In the genomic region with DNA sequence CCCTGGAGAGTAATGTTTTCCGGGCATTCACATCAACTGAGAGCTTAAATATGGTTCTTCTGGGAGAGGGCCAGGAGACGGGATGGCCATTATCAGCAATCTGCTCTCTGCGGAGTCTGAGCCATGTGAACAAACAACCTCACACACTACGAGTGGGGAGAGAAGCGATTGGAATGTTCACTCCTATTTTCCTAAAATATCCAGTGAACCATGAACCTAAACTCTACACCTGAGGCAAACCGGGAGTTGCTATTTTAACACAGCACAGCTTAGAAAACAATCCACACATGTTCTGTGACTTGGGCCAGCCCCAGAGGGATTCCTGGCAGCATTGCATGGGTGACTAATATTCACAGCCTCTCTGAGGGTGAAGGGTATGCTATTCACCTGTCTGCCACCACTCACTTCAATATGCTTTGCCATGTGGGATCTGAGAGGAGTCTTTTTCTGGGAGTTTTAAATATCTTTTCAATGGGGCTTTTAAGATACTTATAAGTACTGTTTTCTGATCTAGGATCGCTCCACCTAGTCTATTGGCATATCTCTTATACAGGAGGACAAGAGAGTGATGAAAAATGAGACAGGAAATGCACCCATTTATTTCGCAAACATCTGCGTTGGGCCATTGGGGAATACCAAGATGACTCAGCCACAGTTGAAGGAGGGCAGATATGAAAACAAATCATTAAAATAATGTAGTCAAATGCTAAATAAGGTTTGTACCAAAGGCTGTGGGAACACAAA, we compare ENCODE assay signal across 9 cellular contexts.
DNase-seq lines count a peak whose midpoint lies in the region; ATAC-seq, FAIRE-seq and TF ChIP-seq lines count a peak whose summit lies in the region.
"Had no signal": no experiment of that assay in that cellular context is flagged by ENCODE, and none has a peak within 500 bp of the region (broad histone marks: within the 10 kb centered on the region; RNA-seq: fewer than 3 reads in every experiment).

No MANE protein-coding gene starts in this region.

- H3K36me3 ChIP-seq in kidney (ENCODE audit: control insufficient read depth in 1 of 2, insufficient read depth in 2 of 2, low read length in 2 of 2) (no peaks in the 10 kb centered on the region), aorta (ENCODE audit: control insufficient read depth in 1 of 2, insufficient read depth in 2 of 2, low read length in 1 of 2) (no peaks in the 10 kb centered on the region), MM.1S (replicated peaks; ENCODE audit: insufficient read depth, low read length) (no peaks in the 10 kb centered on the region)

- H3F3A ChIP-seq in MM.1S (ENCODE audit: insufficient read depth, low read length) = no peaks in the 10 kb centered on the region

- ATAC-seq in activated B cell treated with CpG ODN at 0.5 μM for 24 hours (ENCODE audit: low read depth) (peak; percentile 71), aorta (ENCODE audit: low FRiP score) (peak; percentile 74)

- no peaks in the 10 kb centered on the region for H3K9me3 ChIP-seq in kidney (ENCODE audit: control insufficient read depth in 1 of 2, low read length in 2 of 2)
- no peaks in the 10 kb centered on the region for H3K9me3 ChIP-seq in aorta (ENCODE audit: control insufficient read depth, low read length)
- no peaks in the 10 kb centered on the region for H3K9me3 ChIP-seq in MM.1S (replicated peaks; ENCODE audit: insufficient read depth, low read length)

- TF ChIP-seq CTCF in GM20000 (IDR thresholded peaks at IDR 0.05; ENCODE audit: extremely low read depth, missing control alignments) (no peak), activated B cell treated with CpG ODN at 0.5 μM for 24 hours (IDR thresholded peaks at IDR 0.05) (no peak), kidney (IDR thresholded peaks at IDR 0.05; ENCODE audit: borderline replicate concordance, extremely low read depth, insufficient read depth) (no peak), MM.1S (IDR thresholded peaks at IDR 0.05; ENCODE audit: low read length) (no peak)

- POLR2A ChIA-PET in activated B cell treated with CpG ODN at 0.5 μM for 24 hours (lab: Charles Lee) = no interaction called here

- H3K9ac ChIP-seq in kidney (ENCODE audit: low read length in 2 of 2) (no peak overlapping the region), MM.1S (ENCODE audit: low read length) (no peak overlapping the region)

- no peak overlapping the region for H3K4me2 ChIP-seq in MM.1S (ENCODE audit: low read depth, low read length)

- H3K9me2 ChIP-seq in MM.1S (replicated peaks; ENCODE audit: insufficient read depth, low read length) = no peaks in the 10 kb centered on the region

- no peak overlapping the region for H3K4me3 ChIP-seq in kidney (ENCODE audit: low read length in 2 of 2)
- H3K4me3 ChIP-seq in aorta (ENCODE audit: low read length in 2 of 2) = no peak overlapping the region
- H3K4me3 ChIP-seq in MM.1S (ENCODE audit: low read length) = no peak overlapping the region

- H4K20me1 ChIP-seq in MM.1S (ENCODE audit: insufficient read depth, low read length) = no peaks in the 10 kb centered on the region

- CTCF ChIA-PET in activated B cell treated with CpG ODN at 0.5 μM for 24 hours (lab: Charles Lee) = no interaction called here

- peak overlapping the region; percentile 40 to 82 for H3K27ac ChIP-seq in kidney (ENCODE audit: low read depth in 2 of 2, low read length in 2 of 2)
- peak overlapping the region; percentile 7 to 75 for H3K27ac ChIP-seq in aorta (ENCODE audit: low read depth in 1 of 2, low read length in 2 of 2)
- H3K27ac ChIP-seq in MM.1S (ENCODE audit: low read length) = no peak overlapping the region

- DNase-seq in DMS79 treated with DMSO at 0.1 percent for 48 hours (lab: John Stamatoyannopoulos, UW) (peak; percentile 78), GM20000 (ENCODE audit: low spot score) (peak; percentile 38), HS-27A (ENCODE audit: low read depth) (peak; percentile 43), activated B cell treated with CpG ODN at 0.5 μM for 24 hours (no peak), kidney (no peak), aorta (peak in 1 of 2 donors; percentile 65), MM.1S (no peak), globus pallidus (ENCODE audit: low spot score) (no peak)
- DNase-seq: naive B cell had no signal

- H3K27me3 ChIP-seq in aorta (ENCODE audit: control insufficient read depth in 1 of 2, insufficient read depth in 2 of 2, low read length in 1 of 2) (no peaks in the 10 kb centered on the region), MM.1S (replicated peaks; ENCODE audit: insufficient read depth, low read length) (no peaks in the 10 kb centered on the region)

- peaks cover 15% of the 10 kb centered on the region for H3K27me3 Mint-ChIP-seq in activated B cell treated with CpG ODN at 0.5 μM for 24 hours

- H3K79me2 ChIP-seq in MM.1S (ENCODE audit: low read length) = no peaks in the 10 kb centered on the region

- intact Hi-C loops in activated B cell treated with CpG ODN at 0.5 μM for 24 hours (cut with micrococcal nuclease) = no loop called here
- intact Hi-C loops in kidney (cut with DNase I) = no loop called here
- intact Hi-C loops in aorta (cut with DNase I) = loop anchor here (5.0 to 10.0 kb wide), 2 partner anchors 74 to 246 kb away; no protein-coding TSS in a partner anchor

- H3K4me3 Mint-ChIP-seq in activated B cell treated with CpG ODN at 0.5 μM for 24 hours = no peak overlapping the region
- H3K4me3 Mint-ChIP-seq: naive B cell had no signal

- H3K4me1 Mint-ChIP-seq in activated B cell treated with CpG ODN at 0.5 μM for 24 hours = peaks cover 7% of the 10 kb centered on the region
- H3K4me1 Mint-ChIP-seq: naive B cell had no signal

- H2AFZ ChIP-seq in MM.1S (ENCODE audit: low read length) = no peak overlapping the region

- peaks cover 5 to 8% of the 10 kb centered on the region in 2 donors for H3K4me1 ChIP-seq in kidney (ENCODE audit: control insufficient read depth in 1 of 2, insufficient read depth in 1 of 2, low read depth in 1 of 2, low read length in 2 of 2)
- H3K4me1 ChIP-seq in aorta (ENCODE audit: control insufficient read depth in 1 of 2, insufficient read depth in 2 of 2, low read length in 2 of 2) = peaks cover 3 to 4% of the 10 kb centered on the region in 2 donors
- H3K4me1 ChIP-seq in MM.1S (ENCODE audit: low read length) = no peaks in the 10 kb centered on the region

- FAIRE-seq in kidney (lab: Jason Lieb, UNC) = no peak

- WGBS in aorta, 2 donors = 16 to 19% methylated on average over 9 of the region's 9 CpGs

- H3K27ac Mint-ChIP-seq in activated B cell treated with CpG ODN at 0.5 μM for 24 hours = no peak overlapping the region

- no peaks in the 10 kb centered on the region for H3K36me3 Mint-ChIP-seq in activated B cell treated with CpG ODN at 0.5 μM for 24 hours (ENCODE audit: low read depth)

- H3K9me3 Mint-ChIP-seq in activated B cell treated with CpG ODN at 0.5 μM for 24 hours = no peaks in the 10 kb centered on the region

Comparison
In these comparisons a context has a peak if more than half of its experiments do, and no peak if none do; other contexts are left out.
1. DNase-seq: peak in DMS79 treated with DMSO at 0.1 percent for 48 hours (single experiment), GM20000 (single experiment) and HS-27A (single experiment); none in activated B cell treated with CpG ODN at 0.5 μM for 24 hours (single experiment), kidney (single experiment), MM.1S (single experiment) and globus pallidus (single experiment).
2. intact Hi-C loops: an anchor here in aorta (5.0 to 10.0 kb wide); none called in activated B cell treated with CpG ODN at 0.5 μM for 24 hours and kidney.